12 cellular contexts compared by ENCODE assay signal in genomic region chr15:62087671-62088360, GRCh38. TPM values are rescaled to one million over a fixed set of nuclear protein-coding genes. Genes with fewer than 3 reads are reported as not detected.
DNase-seq lines count a peak whose midpoint lies in the region; ATAC-seq and TF ChIP-seq lines count a peak whose summit lies in the region.
"Had no signal": no experiment of that assay in that cellular context is flagged by ENCODE, and none has a peak within 500 bp of the region (broad histone marks: within the 10 kb centered on the region; RNA-seq: fewer than 3 reads in every experiment).

No MANE protein-coding gene starts in this region.

- H3K4me3 ChIP-seq in DND-41 (ENCODE audit: low read depth in 1 of 2, low read length in 2 of 2) (no peak overlapping the region), colonic mucosa (no peak overlapping the region), neuronal stem cell (ENCODE audit: low read length in 2 of 2) (no peak overlapping the region)
- H3K4me3 ChIP-seq: prostate gland had no signal

- DNase-seq in DND-41 = no peak
- DNase-seq in NCI-H748 (lab: John Stamatoyannopoulos, UW; ENCODE audit: unreplicated experiment) = peak; percentile 93
- DNase-seq in colonic mucosa = no peak
- no peak for DNase-seq in neuronal stem cell (ENCODE audit: low spot score)
- DNase-seq in NCI-H510A (lab: John Stamatoyannopoulos, UW) = no peak
- no peak for DNase-seq in progenitor cell of endocrine pancreas (ENCODE audit: low spot score, unreplicated experiment)
- DNase-seq: activated effector memory CD4-positive, alpha-beta T cell treated with anti-CD3 and anti-CD28 coated beads, Interleukin-2, amount 50 U/mL, for 16 hours; effector CD4-positive, alpha-beta T cell had no signal

- no CpG with 5 or more reads among the region's 5 CpGs for WGBS in neuronal stem cell (ENCODE audit: extremely low coverage in 2 of 2, insufficient read length in 2 of 2, insufficient replicate concordance in 1 of 2), 2 donors

- no peaks in the 10 kb centered on the region for H3K36me3 ChIP-seq in DND-41 (ENCODE audit: insufficient read depth, low read length)
- no peaks in the 10 kb centered on the region for H3K36me3 ChIP-seq in colonic mucosa
- H3K36me3 ChIP-seq in neuronal stem cell (replicated peaks in 1 of 2; ENCODE audit: control insufficient read depth in 2 of 2, insufficient read depth in 2 of 2, low read length in 2 of 2) = no peaks in the 10 kb centered on the region
- H3K36me3 ChIP-seq: prostate gland had no signal

- H2BK120ac ChIP-seq in neuronal stem cell (ENCODE audit: low read depth, low read length) = no peak overlapping the region

- ATAC-seq in DND-41 (ENCODE audit: insufficient read depth, low read depth) (no peak), GM21367 (IDR thresholded peaks at IDR 0.05; ENCODE audit: unreplicated experiment) (no peak)

- H3K9me3 ChIP-seq in DND-41 (ENCODE audit: insufficient read depth, low read length, severe bottlenecking) = no peaks in the 10 kb centered on the region
- no peaks in the 10 kb centered on the region for H3K9me3 ChIP-seq in colonic mucosa
- H3K9me3 ChIP-seq in neuronal stem cell (replicated peaks in 1 of 2; ENCODE audit: control insufficient read depth in 2 of 2, insufficient read depth in 1 of 2, low read depth in 1 of 2, low read length in 2 of 2) = peaks cover 0 to 1% of the 10 kb centered on the region in 2 donors
- H3K9me3 ChIP-seq: prostate gland had no signal

- TF ChIP-seq CTCF in DND-41 (IDR thresholded peaks at IDR 0.05; ENCODE audit: borderline replicate concordance, extremely low read depth, low read length, poor library complexity, severe bottlenecking) = no peak
- no peak for TF ChIP-seq CTCF in colonic mucosa (IDR thresholded peaks at IDR 0.05)
- no peak for TF ChIP-seq CTCF in progenitor cell of endocrine pancreas (IDR thresholded peaks at IDR 0.05; ENCODE audit: unreplicated experiment)

- no peak overlapping the region for H3K9ac ChIP-seq in DND-41 (ENCODE audit: low read depth, low read length)
- H3K9ac ChIP-seq in colonic mucosa (ENCODE audit: low read depth in 2 of 2, low read length in 2 of 2) = no peak overlapping the region
- no peak overlapping the region for H3K9ac ChIP-seq in neuronal stem cell (ENCODE audit: low read depth, low read length, poor library complexity)

- H3K27me3 ChIP-seq in DND-41 (ENCODE audit: insufficient read depth, low read length, poor library complexity) (no peaks in the 10 kb centered on the region), colonic mucosa (no peaks in the 10 kb centered on the region), neuronal stem cell (ENCODE audit: control insufficient read depth in 3 of 3, insufficient read depth in 3 of 3, low read depth in 1 of 3, low read length in 3 of 3) (peaks cover 0 to 5% (median 0%) of the 10 kb centered on the region in 3 experiments)

- peaks cover 7% of the 10 kb centered on the region; the same call in 1 of the 2 replicates for H3K4me1 ChIP-seq in DND-41 (ENCODE audit: insufficient read depth, low read length)
- no peaks in the 10 kb centered on the region for H3K4me1 ChIP-seq in colonic mucosa
- H3K4me1 ChIP-seq in neuronal stem cell (ENCODE audit: control insufficient read depth in 2 of 2, insufficient read depth in 1 of 2, low read depth in 1 of 2, low read length in 2 of 2) = no peaks in the 10 kb centered on the region
- H3K4me1 ChIP-seq: prostate gland had no signal

- no peak overlapping the region for H3K4ac ChIP-seq in neuronal stem cell (ENCODE audit: low read length)

- no peak overlapping the region for H2BK15ac ChIP-seq in neuronal stem cell (ENCODE audit: low read length)

- H3K14ac ChIP-seq in neuronal stem cell (ENCODE audit: low read length) = no peak overlapping the region

- no peak overlapping the region for H3K27ac Mint-ChIP-seq in progenitor cell of endocrine pancreas

- no peak overlapping the region for H3K4me3 Mint-ChIP-seq in progenitor cell of endocrine pancreas (ENCODE audit: low read depth)

- no peak overlapping the region for H3K4me2 ChIP-seq in DND-41 (ENCODE audit: insufficient read depth, low read length)
- H3K4me2 ChIP-seq in neuronal stem cell (ENCODE audit: insufficient read depth, low read length, poor library complexity, severe bottlenecking) = no peak overlapping the region

- H3K79me2 ChIP-seq in DND-41 (ENCODE audit: insufficient read depth, low read length) = no peaks in the 10 kb centered on the region

- no peak overlapping the region for H3K18ac ChIP-seq in neuronal stem cell (ENCODE audit: low read length)

- H3K23ac ChIP-seq in neuronal stem cell (ENCODE audit: low read depth, low read length, poor library complexity) = no peak overlapping the region

- H3K27me3 Mint-ChIP-seq in progenitor cell of endocrine pancreas = no peaks in the 10 kb centered on the region

- H3K36me3 Mint-ChIP-seq in progenitor cell of endocrine pancreas (ENCODE audit: insufficient read depth) = peaks cover 1% of the 10 kb centered on the region

- intact Hi-C loops in colonic mucosa (cut with DNase I) = no loop called here

- no peaks in the 10 kb centered on the region for H4K20me1 ChIP-seq in DND-41 (ENCODE audit: insufficient read depth, low read length)

- no peak overlapping the region for H2BK5ac ChIP-seq in neuronal stem cell (ENCODE audit: low read length)

- H2AFZ ChIP-seq in DND-41 (ENCODE audit: low read depth, low read length) = peak overlapping the region; percentile 39; the same call in 1 of the 2 replicates
- H2AFZ ChIP-seq in neuronal stem cell (ENCODE audit: low read length) = peak overlapping the region; percentile 6

- H4K8ac ChIP-seq in neuronal stem cell (ENCODE audit: low read depth, low read length) = no peak overlapping the region

- peaks cover 8% of the 10 kb centered on the region for H3K9me3 Mint-ChIP-seq in progenitor cell of endocrine pancreas (ENCODE audit: low read depth)

- no peak overlapping the region for H2BK12ac ChIP-seq in neuronal stem cell (ENCODE audit: low read length)

- no peaks in the 10 kb centered on the region for H3K79me1 ChIP-seq in neuronal stem cell (ENCODE audit: low read depth, low read length)

- peaks cover 9% of the 10 kb centered on the region for H3K4me1 Mint-ChIP-seq in progenitor cell of endocrine pancreas (ENCODE audit: low read depth)

- no peak overlapping the region for H4K91ac ChIP-seq in neuronal stem cell (ENCODE audit: low read depth, low read length, poor library complexity)

- H3K27ac ChIP-seq in DND-41 (ENCODE audit: low read length) = no peak overlapping the region
- peak overlapping the region; percentile 25 for H3K27ac ChIP-seq in colonic mucosa
- H3K27ac ChIP-seq in neuronal stem cell (replicated peaks; ENCODE audit: low read length) = no peak overlapping the region
- H3K27ac ChIP-seq: prostate gland had no signal

- H2AK5ac ChIP-seq in neuronal stem cell (ENCODE audit: low read depth, low read length) = no peak overlapping the region

RNA-seq across cellular contexts. Expression of gene C2CD4A, which starts 21.0 kb away (rescaled TPM):
- total RNA-seq in colonic mucosa (1 to 10 TPM; 2.4 to 3.7 TPM), progenitor cell of endocrine pancreas (0.17 and 0.20 TPM in 2 replicates)
- polyA plus RNA-seq in neuronal stem cell (2013, experiment 1 of 2) = not detected
- polyA plus RNA-seq in neuronal stem cell (2013, experiment 2 of 2) = not detected
- total RNA-seq: Daoy, LHCN-M2 had no signal

RNA-seq across cellular contexts. Expression of gene VPS13C, which starts 27.6 kb away (rescaled TPM):
- 10 to 100 TPM; 33.9 to 56.5 TPM for total RNA-seq in colonic mucosa
- polyA plus RNA-seq in neuronal stem cell (2013, experiment 1 of 2) = 11.5 TPM
- polyA plus RNA-seq in neuronal stem cell (2013, experiment 2 of 2) = 11.7 TPM
- total RNA-seq in progenitor cell of endocrine pancreas = 47.7 and 57.1 TPM in 2 replicates
